1 cellular context compared by ENCODE assay signal in the genomic region with DNA sequence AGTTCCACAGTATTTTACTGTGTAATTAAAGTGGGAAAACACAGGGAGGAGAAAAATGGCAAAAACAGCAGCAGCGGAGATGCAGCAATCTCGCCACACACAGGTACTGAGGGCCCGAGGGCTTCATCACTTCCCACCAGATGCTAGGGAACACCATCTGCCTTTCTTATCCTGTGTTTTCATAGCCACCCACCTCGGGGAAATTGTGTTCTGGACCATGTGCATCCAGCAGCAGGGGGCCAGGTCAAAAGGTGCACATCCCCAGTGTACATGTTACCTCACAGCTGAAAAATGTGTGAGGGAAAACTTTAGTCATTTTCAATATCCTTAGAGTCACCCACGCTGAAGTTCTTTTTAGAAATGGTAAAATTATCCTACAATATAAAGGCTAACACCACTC.
TF ChIP-seq lines count a peak whose summit lies in the region.

No MANE protein-coding gene starts in this region.

TF ChIP-seq in SK-N-SH, 30 proteins besides CTCF, POLR2A, EP300 and RAD21:
- TF ChIP-seq, protein P1, sequence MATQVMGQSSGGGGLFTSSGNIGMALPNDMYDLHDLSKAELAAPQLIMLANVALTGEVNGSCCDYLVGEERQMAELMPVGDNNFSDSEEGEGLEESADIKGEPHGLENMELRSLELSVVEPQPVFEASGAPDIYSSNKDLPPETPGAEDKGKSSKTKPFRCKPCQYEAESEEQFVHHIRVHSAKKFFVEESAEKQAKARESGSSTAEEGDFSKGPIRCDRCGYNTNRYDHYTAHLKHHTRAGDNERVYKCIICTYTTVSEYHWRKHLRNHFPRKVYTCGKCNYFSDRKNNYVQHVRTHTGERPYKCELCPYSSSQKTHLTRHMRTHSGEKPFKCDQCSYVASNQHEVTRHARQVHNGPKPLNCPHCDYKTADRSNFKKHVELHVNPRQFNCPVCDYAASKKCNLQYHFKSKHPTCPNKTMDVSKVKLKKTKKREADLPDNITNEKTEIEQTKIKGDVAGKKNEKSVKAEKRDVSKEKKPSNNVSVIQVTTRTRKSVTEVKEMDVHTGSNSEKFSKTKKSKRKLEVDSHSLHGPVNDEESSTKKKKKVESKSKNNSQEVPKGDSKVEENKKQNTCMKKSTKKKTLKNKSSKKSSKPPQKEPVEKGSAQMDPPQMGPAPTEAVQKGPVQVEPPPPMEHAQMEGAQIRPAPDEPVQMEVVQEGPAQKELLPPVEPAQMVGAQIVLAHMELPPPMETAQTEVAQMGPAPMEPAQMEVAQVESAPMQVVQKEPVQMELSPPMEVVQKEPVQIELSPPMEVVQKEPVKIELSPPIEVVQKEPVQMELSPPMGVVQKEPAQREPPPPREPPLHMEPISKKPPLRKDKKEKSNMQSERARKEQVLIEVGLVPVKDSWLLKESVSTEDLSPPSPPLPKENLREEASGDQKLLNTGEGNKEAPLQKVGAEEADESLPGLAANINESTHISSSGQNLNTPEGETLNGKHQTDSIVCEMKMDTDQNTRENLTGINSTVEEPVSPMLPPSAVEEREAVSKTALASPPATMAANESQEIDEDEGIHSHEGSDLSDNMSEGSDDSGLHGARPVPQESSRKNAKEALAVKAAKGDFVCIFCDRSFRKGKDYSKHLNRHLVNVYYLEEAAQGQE (IDR thresholded peaks at IDR 0.05; ENCODE audit: low read depth, low read length), result no peak
- TF ChIP-seq MEF2A (IDR thresholded peaks at IDR 0.05; ENCODE audit: borderline replicate concordance, low read depth) (no peak), RXRA (IDR thresholded peaks at IDR 0.05; ENCODE audit: borderline replicate concordance, low read depth) (no peak), RFX5 (IDR thresholded peaks at IDR 0.05; ENCODE audit: low read length) (no peak), TEAD4 (IDR thresholded peaks at IDR 0.05; ENCODE audit: borderline replicate concordance, insufficient read depth) (no peak), POLR2AphosphoS5 (IDR thresholded peaks at IDR 0.05; ENCODE audit: low read depth, low read length) (no peak)
